9 cellular contexts compared by ENCODE assay signal in the genomic region with DNA sequence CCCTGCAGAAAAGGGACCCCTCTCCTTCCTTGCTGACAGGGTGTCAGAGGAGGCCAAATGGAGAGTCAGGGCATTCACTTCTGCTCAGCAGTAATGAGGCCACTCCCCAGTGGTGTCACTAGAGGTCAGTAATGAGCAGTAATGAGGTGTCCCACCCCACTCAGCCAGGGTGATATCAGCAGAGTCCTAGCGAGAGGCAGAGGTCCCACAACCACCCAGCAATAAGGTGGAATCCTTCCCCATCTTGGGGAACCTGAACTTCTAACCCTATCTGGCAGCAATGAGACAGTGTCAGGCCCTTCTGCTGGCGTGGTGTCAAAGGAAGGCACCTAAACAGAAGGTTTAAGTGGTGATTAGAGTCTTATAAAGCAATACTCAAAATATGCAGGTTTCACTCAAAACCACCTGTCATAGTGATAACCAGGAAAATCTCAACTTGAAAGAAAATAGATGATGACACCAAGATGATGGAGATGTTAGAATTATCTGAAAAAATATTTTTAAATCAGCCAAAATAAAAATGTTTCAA. TPM values are rescaled to one million over a fixed set of nuclear protein-coding genes. Genes with fewer than 3 reads are reported as not detected.
DNase-seq lines count a peak whose midpoint lies in the region; ATAC-seq lines count a peak whose summit lies in the region.
"Had no signal": no experiment of that assay in that cellular context is flagged by ENCODE, and none has a peak within 500 bp of the region (broad histone marks: within the 10 kb centered on the region; RNA-seq: fewer than 3 reads in every experiment).

No MANE protein-coding gene starts in this region.

- intact Hi-C loops in posterior vena cava (cut with DNase I), result no loop called here

- ATAC-seq in GM18520 (IDR thresholded peaks at IDR 0.05; ENCODE audit: unreplicated experiment) (peak; percentile 96), HG02938 (IDR thresholded peaks at IDR 0.05; ENCODE audit: unreplicated experiment) (peak; percentile 99)

- DNase-seq in CD1c-positive myeloid dendritic cell (ENCODE audit: extremely low spot score) (peak; percentile 58), NCI-H2171 (lab: John Stamatoyannopoulos, UW) (peak; percentile 16), fibroblast of peridontal ligament (ENCODE audit: extremely low read depth) (peak; percentile 42), posterior vena cava (ENCODE audit: low spot score) (peak; percentile 64), hippocampal formation (lab: John Stamatoyannopoulos, UW) (no peak)
- peak; percentile 32 for DNase-seq in activated CD8-positive, alpha-beta memory T cell treated with anti-CD3 and anti-CD28 coated beads, Interleukin-2, amount 50 U/mL, for 24 hours (ENCODE audit: extremely low read depth)

RNA-seq across cellular contexts. Expression of gene OCA2, which starts 12.9 kb away (rescaled TPM):
- total RNA-seq in posterior vena cava, result 1 to 10 TPM in 1 of 2 donors, under 1 TPM in 1; 0.38 to 1.4 TPM
- total RNA-seq: T-helper 2 cell treated with Interferon-gamma antibody and Interleukin-4, amounts not matched to agents 100 ng/mL and 5 ng/mL, for 36 hours had no signal

Comparison
In these comparisons a context has a peak if more than half of its experiments do, and no peak if none do; other contexts are left out.
1. DNase-seq: peak in CD1c-positive myeloid dendritic cell (single experiment), NCI-H2171 (single experiment), activated CD8-positive, alpha-beta memory T cell treated with anti-CD3 and anti-CD28 coated beads, Interleukin-2, amount 50 U/mL, for 24 hours (single experiment), fibroblast of peridontal ligament (single experiment) and posterior vena cava (single experiment); none in hippocampal formation (0 of 2).